ENCODE assay signal across 8 cellular contexts in genomic region chr2:73985318-73986084, GRCh38. TPM values are rescaled to one million over a fixed set of nuclear protein-coding genes. Genes with fewer than 3 reads are reported as not detected.
DNase-seq lines count a peak whose midpoint lies in the region; ATAC-seq and TF ChIP-seq lines count a peak whose summit lies in the region.

No MANE protein-coding gene starts in this region.

- intact Hi-C loops in CD4-positive, alpha-beta T cell (cut with DNase I, micrococcal nuclease) = loop anchor here (1.0 to 10.0 kb wide), 8 partner anchors 13 to 161 kb away; partner anchors contain the start of genes DGUOK (in 2 of the 2) and STAMBP (in 2 of the 2)
- intact Hi-C loops in colonic mucosa (cut with DNase I) = loop anchor here (10.0 kb wide), 1 partner anchor 161 kb away; the partner anchor contains the start of gene STAMBP

- H3K56ac ChIP-seq in mesendoderm (ENCODE audit: low read length) = peak overlapping the region; percentile 90

- peak; percentile 39 for ATAC-seq in CD4-positive, alpha-beta T cell (ENCODE audit: poor library complexity)
- peak; percentile 34 for ATAC-seq in GM19397 (IDR thresholded peaks at IDR 0.05; ENCODE audit: unreplicated experiment)

- TF ChIP-seq CTCF in CD4-positive, alpha-beta T cell (IDR thresholded peaks at IDR 0.05) = no peak
- TF ChIP-seq CTCF in WI38 (IDR thresholded peaks at IDR 0.05; ENCODE audit: low read depth, low read length) (no peak), colonic mucosa (IDR thresholded peaks at IDR 0.05) (no peak)

- peak overlapping the region; percentile 64 for H3K27ac ChIP-seq in CD4-positive, alpha-beta T cell (ENCODE audit: low read depth, low read length)
- H3K27ac ChIP-seq in colonic mucosa (peak overlapping the region; percentile 76), mesendoderm (ENCODE audit: low read depth, low read length) (peak overlapping the region; percentile 49)

- H3K23ac ChIP-seq in mesendoderm (ENCODE audit: low read length) = peak overlapping the region; percentile 96

- H3K4ac ChIP-seq in mesendoderm (ENCODE audit: low read depth, low read length) = peak overlapping the region; percentile 44

- peak in 7 of 10 experiments; percentile 21 to 64 (median 34) for DNase-seq in CD4-positive, alpha-beta T cell
- DNase-seq in HuH-7 (ENCODE audit: low spot score) = peak; percentile 45
- peak; percentile 59 for DNase-seq in colonic mucosa
- no peak for DNase-seq in mesendoderm
- DNase-seq in stimulated activated naive CD4-positive, alpha-beta T cell treated with Interleukin-2 at 50 U/mL for 16 hours (lab: John Stamatoyannopoulos, UW) = peak; percentile 64
- no peak for DNase-seq in cerebellar cortex (ENCODE audit: low spot score)

- POLR2A ChIA-PET in CD4-positive, alpha-beta T cell (lab: Charles Lee) = interaction anchor here (1.0 to 4.4 kb wide), 11 partner anchors 10 to 193 kb away, joined by 3 to 36 read pairs (median 4); partner anchors contain the start of genes MOB1A and STAMBP

- H3K4me1 Mint-ChIP-seq in CD4-positive, alpha-beta T cell (ENCODE audit: low read depth) = peaks cover 80% of the 10 kb centered on the region

- H3K27me3 ChIP-seq in CD4-positive, alpha-beta T cell (ENCODE audit: control insufficient read depth, insufficient read depth, low read length) = no peaks in the 10 kb centered on the region
- no peaks in the 10 kb centered on the region for H3K27me3 ChIP-seq in colonic mucosa
- no peaks in the 10 kb centered on the region for H3K27me3 ChIP-seq in mesendoderm (ENCODE audit: insufficient read depth, low read length, poor library complexity)

- peak overlapping the region; percentile 28 for H2AK5ac ChIP-seq in mesendoderm (ENCODE audit: low read length)

- H3K4me3 ChIP-seq in WI38 (ENCODE audit: low read depth, low read length) (peak overlapping the region; percentile 60), colonic mucosa (peak overlapping the region; percentile 52), mesendoderm (ENCODE audit: low read length) (peak overlapping the region; percentile 35)

- H3K9ac ChIP-seq in colonic mucosa (ENCODE audit: low read depth in 2 of 2, low read length in 2 of 2) (peak overlapping the region; percentile 74 to 80), mesendoderm (ENCODE audit: low read length) (peak overlapping the region; percentile 84)

- no CpG with 5 or more reads among the region's 64 CpGs for WGBS in mesendoderm (ENCODE audit: extremely low coverage, insufficient coverage, low lambda C conversion rate)

- peak overlapping the region; percentile 84 for H3K4me3 Mint-ChIP-seq in CD4-positive, alpha-beta T cell

- no peaks in the 10 kb centered on the region for H3K36me3 ChIP-seq in colonic mucosa
- H3K36me3 ChIP-seq in mesendoderm (ENCODE audit: control insufficient read depth, insufficient read depth, low read length) = no peaks in the 10 kb centered on the region

- no peaks in the 10 kb centered on the region for H3K9me3 ChIP-seq in CD4-positive, alpha-beta T cell (ENCODE audit: control insufficient read depth, low read length)
- no peaks in the 10 kb centered on the region for H3K9me3 ChIP-seq in colonic mucosa

- peak overlapping the region; percentile 81 for H3K27ac Mint-ChIP-seq in CD4-positive, alpha-beta T cell

- H2BK5ac ChIP-seq in mesendoderm (ENCODE audit: low read length) = no peak overlapping the region

- peaks cover under 1% of the 10 kb centered on the region for H3K9me3 Mint-ChIP-seq in CD4-positive, alpha-beta T cell

- CTCF ChIA-PET in CD4-positive, alpha-beta T cell (lab: Charles Lee) = no interaction called here

- peaks cover 35% of the 10 kb centered on the region for H3K4me1 ChIP-seq in colonic mucosa
- H3K4me1 ChIP-seq in mesendoderm (ENCODE audit: control insufficient read depth, low read depth, low read length) = peaks cover 24% of the 10 kb centered on the region

- H3K27me3 Mint-ChIP-seq in CD4-positive, alpha-beta T cell = no peaks in the 10 kb centered on the region

- peak overlapping the region; percentile 96 for H3K18ac ChIP-seq in mesendoderm (ENCODE audit: low read length)

- peak overlapping the region; percentile 71 for H3K4me2 ChIP-seq in mesendoderm (ENCODE audit: low read length)

- peaks cover 26% of the 10 kb centered on the region for H3K36me3 Mint-ChIP-seq in CD4-positive, alpha-beta T cell (ENCODE audit: low read depth)

- H4K5ac ChIP-seq in mesendoderm (ENCODE audit: low read length) = no peak overlapping the region

- H3K79me2 ChIP-seq in mesendoderm (ENCODE audit: control insufficient read depth, insufficient read depth, low read length) = peaks cover 34% of the 10 kb centered on the region

- H2BK120ac ChIP-seq in mesendoderm (ENCODE audit: low read depth, low read length) = peak overlapping the region; percentile 33

- H2BK15ac ChIP-seq in mesendoderm (replicated peaks; ENCODE audit: low read depth) = no peak overlapping the region

- H3K79me1 ChIP-seq in mesendoderm (ENCODE audit: low read length) = peaks cover 18% of the 10 kb centered on the region

- peak overlapping the region; percentile 60 for H4K8ac ChIP-seq in mesendoderm (ENCODE audit: low read depth, low read length)

RNA-seq across cellular contexts. Expression of gene TET3, which starts 0.8 kb away (rescaled TPM):
- total RNA-seq in CD4-positive, alpha-beta T cell = 10 to 100 TPM; 22.2 to 24.1 TPM
- 10 to 100 TPM; 17.8 to 22.9 TPM for total RNA-seq in colonic mucosa
- 7.5 TPM for polyA plus RNA-seq in mesendoderm (2013, experiment 1 of 2)
- polyA plus RNA-seq in mesendoderm (2013, experiment 2 of 2) = 6.9 TPM

RNA-seq across cellular contexts. Expression of gene DGUOK, which starts 58.8 kb away (rescaled TPM):
- 10 to 100 TPM; 30.5 to 32.0 TPM for total RNA-seq in CD4-positive, alpha-beta T cell
- total RNA-seq in colonic mucosa = 10 to 100 TPM; 55.0 to 56.3 TPM
- polyA plus RNA-seq in mesendoderm (2013, experiment 1 of 2) = 137 TPM
- 137 TPM for polyA plus RNA-seq in mesendoderm (2013, experiment 2 of 2)

Comparison
In these comparisons a context has a peak if more than half of its experiments do, and no peak if none do; other contexts are left out.
1. DNase-seq: peak in CD4-positive, alpha-beta T cell (7 of 10), HuH-7 (single experiment), colonic mucosa (single experiment) and stimulated activated naive CD4-positive, alpha-beta T cell treated with Interleukin-2 at 50 U/mL for 16 hours (single experiment); none in mesendoderm (single experiment) and cerebellar cortex (single experiment).
2. Peak in every context shown above with its lines, with median percentiles within 50 percentile points of each other: H3K27ac ChIP-seq and H3K4me3 ChIP-seq.